In the genomic region with DNA sequence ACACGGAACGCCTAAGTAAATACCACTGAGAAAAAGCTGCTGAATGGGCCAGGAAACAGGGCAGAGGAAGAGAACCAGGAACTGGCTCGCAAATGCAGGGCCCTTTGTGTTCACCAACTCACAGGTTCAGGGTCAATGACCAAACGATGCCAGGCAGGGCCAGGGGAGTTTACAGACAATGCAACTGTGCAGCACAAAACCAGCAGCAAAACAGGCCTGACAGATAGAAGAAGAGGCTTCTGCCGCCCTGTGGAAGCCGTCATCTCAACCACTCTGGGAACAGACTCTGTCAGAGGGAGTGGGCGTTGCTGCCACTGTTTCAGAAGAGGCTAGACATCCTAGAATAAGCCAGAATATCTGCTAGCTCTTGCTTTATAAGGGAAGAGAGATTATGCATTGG, we compare ENCODE assay signal across 17 cellular contexts.
A peak's percentile ranks its signal among the peaks of the same experiment; 100 is the strongest.
DNase-seq lines count a peak whose midpoint lies in the region; ATAC-seq and TF ChIP-seq lines count a peak whose summit lies in the region.
"Had no signal": no experiment of that assay in that cellular context is flagged by ENCODE, and none has a peak within 500 bp of the region (broad histone marks: within the 10 kb centered on the region; RNA-seq: fewer than 3 reads in every experiment).

No MANE protein-coding gene starts in this region.

- H3K27ac Mint-ChIP-seq in activated T-cell treated with anti-CD3 and anti-CD28 coated beads, Interleukin-2, amount 50 U/mL, for 72 hours: peak overlapping the region; percentile 79
- peak overlapping the region; percentile 69 for H3K27ac Mint-ChIP-seq in stimulated activated memory B cell treated with anti-CD40 and anti-IgM and Interleukin-4, amounts not matched to agents 10 μg/mL and 1 μg/mL and 100 μg/mL, for 72 hours
- no peak overlapping the region for H3K27ac Mint-ChIP-seq in mesothelial cell of epicardium
- H3K27ac Mint-ChIP-seq: activated B cell treated with CpG ODN at 0.5 μM for 24 hours; activated naive CD8-positive, alpha-beta T cell had no signal

- H3K27ac ChIP-seq in adrenal gland (peak overlapping the region in 1 of 5 donors; percentile 0), right lobe of liver (peak overlapping the region in 2 of 3 donors; percentile 38 to 52)
- H3K27ac ChIP-seq: left ventricle myocardium inferior, psoas muscle had no signal

- H3K36me3 Mint-ChIP-seq in activated T-cell treated with anti-CD3 and anti-CD28 coated beads, Interleukin-2, amount 50 U/mL, for 72 hours (ENCODE audit: insufficient read depth in 2 of 2): peaks cover 0 to 5% of the 10 kb centered on the region in 2 donors
- H3K36me3 Mint-ChIP-seq in stimulated activated memory B cell treated with anti-CD40 and anti-IgM and Interleukin-4, amounts not matched to agents 10 μg/mL and 1 μg/mL and 100 μg/mL, for 72 hours: peaks cover 50% of the 10 kb centered on the region
- peaks cover 7% of the 10 kb centered on the region for H3K36me3 Mint-ChIP-seq in mesothelial cell of epicardium

- TF ChIP-seq POLR2A in adrenal gland (IDR thresholded peaks at IDR 0.05) (no peak), right lobe of liver (IDR thresholded peaks at IDR 0.05) (no peak)

- peaks cover 36% of the 10 kb centered on the region for H3K4me1 Mint-ChIP-seq in activated T-cell treated with anti-CD3 and anti-CD28 coated beads, Interleukin-2, amount 50 U/mL, for 72 hours (ENCODE audit: low read depth)
- H3K4me1 Mint-ChIP-seq in stimulated activated memory B cell treated with anti-CD40 and anti-IgM and Interleukin-4, amounts not matched to agents 10 μg/mL and 1 μg/mL and 100 μg/mL, for 72 hours: peaks cover 11% of the 10 kb centered on the region
- H3K4me1 Mint-ChIP-seq in mesothelial cell of epicardium: no peaks in the 10 kb centered on the region
- H3K4me1 Mint-ChIP-seq: activated B cell treated with CpG ODN at 0.5 μM for 24 hours had no signal

- no peaks in the 10 kb centered on the region for H3K27me3 ChIP-seq in adrenal gland
- H3K27me3 ChIP-seq in right lobe of liver: no peaks in the 10 kb centered on the region

- intact Hi-C loops in adrenal gland (cut with DNase I) (loop anchor here in 1 of 2 donors (10.0 kb wide), 1 partner anchor 203 kb away; no protein-coding TSS in a partner anchor), right lobe of liver (cut with DNase I) (no loop called here)

- no peaks in the 10 kb centered on the region for H3K27me3 Mint-ChIP-seq in activated T-cell treated with anti-CD3 and anti-CD28 coated beads, Interleukin-2, amount 50 U/mL, for 72 hours (ENCODE audit: low read depth)
- H3K27me3 Mint-ChIP-seq in stimulated activated memory B cell treated with anti-CD40 and anti-IgM and Interleukin-4, amounts not matched to agents 10 μg/mL and 1 μg/mL and 100 μg/mL, for 72 hours: no peaks in the 10 kb centered on the region
- no peaks in the 10 kb centered on the region for H3K27me3 Mint-ChIP-seq in mesothelial cell of epicardium (ENCODE audit: low read depth)
- H3K27me3 Mint-ChIP-seq: activated B cell treated with CpG ODN at 0.5 μM for 24 hours; activated naive CD8-positive, alpha-beta T cell had no signal

- peaks cover 0 to 7% of the 10 kb centered on the region in 2 donors for H3K36me3 ChIP-seq in adrenal gland (replicated peaks in 1 of 2)
- H3K36me3 ChIP-seq in right lobe of liver: no peaks in the 10 kb centered on the region

- 63 to 75% (median 68%) methylated on average over 5 to 7 of the region's 7 CpGs for WGBS in adrenal gland, 4 donors
- 37% methylated on average over 7 of the region's 7 CpGs for WGBS in right lobe of liver (ENCODE audit: insufficient coverage, low coverage, low lambda C conversion rate, missing lambda C conversion rate)

- peak overlapping the region; percentile 15 to 61 for H3K4me3 Mint-ChIP-seq in activated T-cell treated with anti-CD3 and anti-CD28 coated beads, Interleukin-2, amount 50 U/mL, for 72 hours
- H3K4me3 Mint-ChIP-seq in stimulated activated memory B cell treated with anti-CD40 and anti-IgM and Interleukin-4, amounts not matched to agents 10 μg/mL and 1 μg/mL and 100 μg/mL, for 72 hours: no peak overlapping the region
- H3K4me3 Mint-ChIP-seq in mesothelial cell of epicardium: no peak overlapping the region
- H3K4me3 Mint-ChIP-seq: activated B cell treated with CpG ODN at 0.5 μM for 24 hours; activated naive CD8-positive, alpha-beta T cell had no signal

- H3K4me3 ChIP-seq in adrenal gland (no peak overlapping the region), right lobe of liver (no peak overlapping the region)
- H3K4me3 ChIP-seq: left ventricle myocardium inferior, psoas muscle had no signal

- TF ChIP-seq CTCF in adrenal gland (IDR thresholded peaks at IDR 0.05) (no peak), right lobe of liver (IDR thresholded peaks at IDR 0.05) (no peak), mesothelial cell of epicardium (IDR thresholded peaks at IDR 0.05; ENCODE audit: unreplicated experiment) (no peak)

- H3K9me3 ChIP-seq in adrenal gland (replicated peaks in 1 of 3) (no peaks in the 10 kb centered on the region), right lobe of liver (no peaks in the 10 kb centered on the region)
- H3K9me3 ChIP-seq: left ventricle myocardium inferior, psoas muscle had no signal

- no peaks in the 10 kb centered on the region for H3K9me3 Mint-ChIP-seq in activated T-cell treated with anti-CD3 and anti-CD28 coated beads, Interleukin-2, amount 50 U/mL, for 72 hours
- no peaks in the 10 kb centered on the region for H3K9me3 Mint-ChIP-seq in stimulated activated memory B cell treated with anti-CD40 and anti-IgM and Interleukin-4, amounts not matched to agents 10 μg/mL and 1 μg/mL and 100 μg/mL, for 72 hours
- no peaks in the 10 kb centered on the region for H3K9me3 Mint-ChIP-seq in mesothelial cell of epicardium
- H3K9me3 Mint-ChIP-seq: activated B cell treated with CpG ODN at 0.5 μM for 24 hours had no signal

- H3K4me1 ChIP-seq in adrenal gland (replicated peaks in 1 of 2) (peaks cover 8 to 19% of the 10 kb centered on the region in 2 donors), right lobe of liver (peaks cover 0 to 15% (median 3%) of the 10 kb centered on the region in 4 donors)

- peak; percentile 53 to 56 for ATAC-seq in activated T-cell treated with anti-CD3 and anti-CD28 coated beads, Interleukin-2, amount 50 U/mL, for 72 hours (replicated peaks in 1 of 2)
- peak; percentile 93 to 97 (median 94) for ATAC-seq in right lobe of liver
- ATAC-seq in stimulated activated memory B cell treated with anti-CD40 and anti-IgM and Interleukin-4, amounts not matched to agents 10 μg/mL and 1 μg/mL and 100 μg/mL, for 72 hours: no peak
- ATAC-seq: psoas muscle had no signal

- DNase-seq in activated T-cell treated with anti-CD3 and anti-CD28 coated beads, Interleukin-2, amount 50 U/mL, for 72 hours: peak; percentile 25 to 35
- DNase-seq in activated T-cell treated with anti-CD3 and anti-CD28 coated beads, Interleukin-2, amount 50 U/mL, for 1 hour: no peak
- DNase-seq in adrenal gland (peak in 6 of 7 donors; percentile 35 to 62 (median 53)), right lobe of liver (peak; percentile 77 to 82 (median 80)), mesothelial cell of epicardium (ENCODE audit: low spot score in 2 of 2, unreplicated experiment in 2 of 2) (no peak), hippocampal formation (lab: John Stamatoyannopoulos, UW) (no peak), NCI-H446 (lab: John Stamatoyannopoulos, UW) (no peak)
- DNase-seq: activated B cell treated with CpG ODN at 0.5 μM for 24 hours; activated CD8-positive, alpha-beta memory T cell treated with anti-CD3 and anti-CD28 coated beads, Interleukin-2, amount 50 U/mL, for 48 hours; effector CD8-positive, alpha-beta T cell; left ventricle myocardium inferior; NCI-H2107; NCI-H82; psoas muscle; stimulated activated CD4-positive, alpha-beta T cell treated with anti-CD3 and anti-CD28 coated beads, Interleukin-12 subunit alpha, Interleukin-12 subunit beta, amount 100 ng/mL, for 4 hours had no signal

Comparison
In these comparisons a context has a peak if more than half of its experiments do, and no peak if none do; other contexts are left out.
1. DNase-seq: peak in activated T-cell treated with anti-CD3 and anti-CD28 coated beads, Interleukin-2, amount 50 U/mL, for 72 hours (2 of 2), adrenal gland (6 of 7) and right lobe of liver (3 of 3); none in activated T-cell treated with anti-CD3 and anti-CD28 coated beads, Interleukin-2, amount 50 U/mL, for 1 hour (single experiment), mesothelial cell of epicardium (0 of 2), hippocampal formation (0 of 2) and NCI-H446 (0 of 2).
2. H3K4me3 Mint-ChIP-seq: peak in activated T-cell treated with anti-CD3 and anti-CD28 coated beads, Interleukin-2, amount 50 U/mL, for 72 hours (2 of 2); none in stimulated activated memory B cell treated with anti-CD40 and anti-IgM and Interleukin-4, amounts not matched to agents 10 μg/mL and 1 μg/mL and 100 μg/mL, for 72 hours (single experiment) and mesothelial cell of epicardium (single experiment).